1 cellular context compared by ENCODE assay signal in genomic region chr12:116153096-116153495, GRCh38.
TF ChIP-seq lines count a peak whose summit lies in the region.

No MANE protein-coding gene starts in this region.

TF ChIP-seq in GM23338, 12 proteins besides CTCF, POLR2A, EP300 and RAD21 (continued from another document):
- TF ChIP-seq ZNF462 (CRISPR knock-in tag; IDR thresholded peaks at IDR 0.05), result no peak
- TF ChIP-seq STAT1 (IDR thresholded peaks at IDR 0.05; ENCODE audit: unreplicated experiment), result no peak
- no peak for TF ChIP-seq CREB1 (CRISPR knock-in tag; IDR thresholded peaks at IDR 0.05; ENCODE audit: low read depth)
